ENCODE assay signal across 9 cellular contexts in genomic region chr22:23787910-23788309, GRCh38. TPM values are rescaled to one million over a fixed set of nuclear protein-coding genes. Genes with fewer than 3 reads are reported as not detected.
DNase-seq lines count a peak whose midpoint lies in the region; ATAC-seq, FAIRE-seq and TF ChIP-seq lines count a peak whose summit lies in the region.
"Had no signal": no experiment of that assay in that cellular context is flagged by ENCODE, and none has a peak within 500 bp of the region (broad histone marks: within the 10 kb centered on the region; RNA-seq: fewer than 3 reads in every experiment).

No MANE protein-coding gene starts in this region.

- no peak for TF ChIP-seq EP300 in sigmoid colon (IDR thresholded peaks at IDR 0.05)

- H3K79me2 ChIP-seq in SU-DHL-6 (ENCODE audit: insufficient read depth, low read length): peaks cover 56% of the 10 kb centered on the region

- no peak for TF ChIP-seq CTCF in SU-DHL-6 (IDR thresholded peaks at IDR 0.05; ENCODE audit: insufficient read depth, low read length, poor library complexity, severe bottlenecking)
- TF ChIP-seq CTCF in fibroblast of villous mesenchyme (IDR thresholded peaks at IDR 0.05; ENCODE audit: insufficient read depth, low read depth, low read length): no peak
- no peak for TF ChIP-seq CTCF in sigmoid colon (IDR thresholded peaks at IDR 0.05)

- DNase-seq in fibroblast of villous mesenchyme (ENCODE audit: low read depth) (no peak), sigmoid colon (no peak), foreskin melanocyte (no peak), GM12891 (ENCODE audit: insufficient read length, low spot score) (no peak)

- H3K9me3 ChIP-seq in SU-DHL-6 (ENCODE audit: insufficient read depth, low read length): no peaks in the 10 kb centered on the region
- no peaks in the 10 kb centered on the region for H3K9me3 ChIP-seq in sigmoid colon

- H3K27me3 ChIP-seq in SU-DHL-6 (ENCODE audit: low read length) (no peaks in the 10 kb centered on the region), sigmoid colon (no peaks in the 10 kb centered on the region)

- peak overlapping the region; percentile 96 for H3K9ac ChIP-seq in SU-DHL-6 (ENCODE audit: low read length)

- intact Hi-C loops in sigmoid colon (cut with DNase I): loop anchor here (2.0 kb wide), 1 partner anchor 19 kb away; no protein-coding TSS in a partner anchor

- H3K27ac ChIP-seq in SU-DHL-6 (ENCODE audit: low read depth, low read length) (peak overlapping the region; percentile 93; the same call in 1 of the 2 replicates), sigmoid colon (peak overlapping the region; percentile 99 to 100 (median 100))

- no peaks in the 10 kb centered on the region for H3K36me3 ChIP-seq in SU-DHL-6 (ENCODE audit: low read length)
- H3K36me3 ChIP-seq in sigmoid colon: peaks cover 0 to 11% (median 6%) of the 10 kb centered on the region in 4 donors

- no peaks in the 10 kb centered on the region for H3K9me2 ChIP-seq in SU-DHL-6 (replicated peaks; ENCODE audit: insufficient read depth, low read length)

- H3K4me3 ChIP-seq in GM08714 (ENCODE audit: low read length): peak overlapping the region; percentile 98
- H3K4me3 ChIP-seq in SU-DHL-6 (ENCODE audit: insufficient read depth, low read length, poor library complexity, severe bottlenecking): peak overlapping the region; percentile 81
- peak overlapping the region; percentile 88 for H3K4me3 ChIP-seq in fibroblast of villous mesenchyme (ENCODE audit: low read depth, low read length)
- H3K4me3 ChIP-seq in sigmoid colon: peak overlapping the region; percentile 88 to 99 (median 97)

- 43 to 68% methylated on average over 3 of the region's 3 CpGs for WGBS in sigmoid colon, 2 donors

- no peak for ATAC-seq in HG02678 (IDR thresholded peaks at IDR 0.05; ENCODE audit: unreplicated experiment)
- no peak for ATAC-seq in HG03280 (IDR thresholded peaks at IDR 0.05; ENCODE audit: unreplicated experiment)

- TF ChIP-seq POLR2A in sigmoid colon (IDR thresholded peaks at IDR 0.05): no peak
- TF ChIP-seq POLR2A in GM12891 (IDR thresholded peaks at IDR 0.05; ENCODE audit: low read depth, low read length): no peak

- H3F3A ChIP-seq in SU-DHL-6 (ENCODE audit: insufficient read depth): no peaks in the 10 kb centered on the region; the same call in 1 of the 2 replicates

- peaks cover 0 to 58% (median 49%) of the 10 kb centered on the region in 4 donors for H3K4me1 ChIP-seq in sigmoid colon

- peak overlapping the region; percentile 84 for H3K4me2 ChIP-seq in SU-DHL-6 (ENCODE audit: low read depth, low read length, poor library complexity, severe bottlenecking)

- FAIRE-seq in GM12891 (lab: Jason Lieb, UNC): no peak

- H2AFZ ChIP-seq in SU-DHL-6 (ENCODE audit: low read depth, low read length, severe bottlenecking): no peak overlapping the region

- H4K20me1 ChIP-seq in SU-DHL-6 (ENCODE audit: low read depth, low read length): peaks cover 6% of the 10 kb centered on the region; the same call in 1 of the 2 replicates

TF ChIP-seq in GM12891, 5 proteins besides CTCF, POLR2A, EP300 and RAD21:
- TF ChIP-seq PAX5 (IDR thresholded peaks at IDR 0.05; ENCODE audit: insufficient read depth, low read length, severe bottlenecking) (no peak), TAF1 (IDR thresholded peaks at IDR 0.05; ENCODE audit: low read depth, low read length) (no peak), POU2F2 (IDR thresholded peaks at IDR 0.05; ENCODE audit: low read depth, low read length) (no peak), SPI1 (IDR thresholded peaks at IDR 0.05; ENCODE audit: low read depth, low read length) (no peak), POLR2AphosphoS5 (IDR thresholded peaks at IDR 0.05; ENCODE audit: low read depth, low read length) (no peak)

RNA-seq across cellular contexts. Expression of gene SMARCB1, which starts 1.1 kb away (rescaled TPM):
- 61.7 and 76.3 TPM in 2 replicates for total RNA-seq in fibroblast of villous mesenchyme
- total RNA-seq in sigmoid colon: 10 to 100 TPM; 25.0 to 85.7 (median 45.5) TPM
- 10 to 100 TPM; 39.0 to 70.8 (median 43.9) TPM for polyA plus RNA-seq in sigmoid colon
- 105 TPM for polyA plus RNA-seq in GM12891 (2012; ENCODE audit: low read depth, missing spikeins)

RNA-seq across cellular contexts. Expression of gene MMP11, which starts 15.3 kb away (rescaled TPM):
- total RNA-seq in fibroblast of villous mesenchyme (16.0 and 93.1 TPM in 2 replicates), sigmoid colon (1 to 10 TPM; 4.6 to 9.9 (median 8.6) TPM)
- polyA plus RNA-seq in sigmoid colon: 1 to 10 TPM in 1 of 3 donors, under 1 TPM in 1, not detected in 1; 0.60 to 4.4 TPM
- polyA plus RNA-seq in GM12891 (2012; ENCODE audit: low read depth, missing spikeins): 0.15 TPM

RNA-seq across cellular contexts. Expression of gene CHCHD10, which starts 20.1 kb away (rescaled TPM):
- total RNA-seq in fibroblast of villous mesenchyme (3.9 and 6.1 TPM in 2 replicates), sigmoid colon (10 to 100 TPM in 3 of 4 donors, 1 to 10 TPM in 1; 5.7 to 51.5 (median 29.1) TPM)
- 100 to 1,000 TPM; 272 to 336 (median 286) TPM for polyA plus RNA-seq in sigmoid colon
- 247 TPM for polyA plus RNA-seq in GM12891 (2012; ENCODE audit: low read depth, missing spikeins)

RNA-seq across cellular contexts. Expression of gene C22orf15, which starts 25.1 kb away (rescaled TPM):
- 0.43 and 1.6 TPM in 2 replicates for total RNA-seq in fibroblast of villous mesenchyme
- total RNA-seq in sigmoid colon: under 1 TPM in 1 of 4 donors, not detected in 3; 0.36 TPM
- polyA plus RNA-seq in sigmoid colon: under 1 TPM in 1 of 3 donors, not detected in 2; 0.45 TPM
- 0.89 TPM for polyA plus RNA-seq in GM12891 (2012; ENCODE audit: low read depth, missing spikeins)

RNA-seq across cellular contexts. Expression of gene VPREB3, which starts 33.7 kb away (rescaled TPM):
- total RNA-seq in fibroblast of villous mesenchyme (not detected in 2 replicates), sigmoid colon (not detected)
- polyA plus RNA-seq in sigmoid colon: 10 to 100 TPM in 1 of 3 donors, 1 to 10 TPM in 1, not detected in 1; 2.4 to 65.9 TPM
- polyA plus RNA-seq in GM12891 (2012; ENCODE audit: low read depth, missing spikeins): 28.4 TPM
- total RNA-seq: lung microvascular endothelial cell had no signal
